ENCODE assay signal across 10 cellular contexts in genomic region chr1:1361982-1362423, GRCh38. TPM values are rescaled to one million over a fixed set of nuclear protein-coding genes. Genes with fewer than 3 reads are reported as not detected.
A peak's percentile ranks its signal among the peaks of the same experiment; 100 is the strongest.
DNase-seq lines count a peak whose midpoint lies in the region; FAIRE-seq and TF ChIP-seq lines count a peak whose summit lies in the region.
"Had no signal": no experiment of that assay in that cellular context is flagged by ENCODE, and none has a peak within 500 bp of the region (broad histone marks: within the 10 kb centered on the region; RNA-seq: fewer than 3 reads in every experiment).

No MANE protein-coding gene starts in this region.

- no peak overlapping the region for H3K4ac ChIP-seq in H9 (ENCODE audit: low read depth, low read length)

- no peak overlapping the region for H4K5ac ChIP-seq in H9 (ENCODE audit: insufficient read length, low read depth, low read length)

- no CpG with 5 or more reads among the region's 13 CpGs for WGBS in H9 (ENCODE audit: extremely low coverage, insufficient read length, low lambda C conversion rate)
- WGBS in smooth muscle cell (ENCODE audit: low lambda C conversion rate) = 14% methylated on average over 13 of the region's 13 CpGs

- TF ChIP-seq POLR2A in H54 (IDR thresholded peaks at IDR 0.05; ENCODE audit: low read depth, low read length) = no peak

- no peak overlapping the region for H2AFZ ChIP-seq in H9 (ENCODE audit: low read length)
- H2AFZ ChIP-seq in smooth muscle cell (ENCODE audit: low read depth) = no peak overlapping the region

- no peak overlapping the region for H3T11ph ChIP-seq in H9 (ENCODE audit: low read length)

- H3K9ac ChIP-seq in H9 (ENCODE audit: extremely low read depth, insufficient read length, low read length) = no peak overlapping the region
- peak overlapping the region; percentile 53 for H3K9ac ChIP-seq in smooth muscle cell (ENCODE audit: low read depth)

- H3K56ac ChIP-seq in H9 (ENCODE audit: insufficient read length, low read depth, low read length) = no peak overlapping the region

- H3K79me2 ChIP-seq in H9 (ENCODE audit: insufficient read depth, low read length) (no peaks in the 10 kb centered on the region), smooth muscle cell (ENCODE audit: low read depth) (peaks cover 10% of the 10 kb centered on the region)

- no peak for FAIRE-seq in H54 (lab: Jason Lieb, UNC)

- no peaks in the 10 kb centered on the region for H3K79me1 ChIP-seq in H9 (ENCODE audit: insufficient read depth, low read depth, low read length, poor library complexity, severe bottlenecking)

- H3K27me3 ChIP-seq in H9 (ENCODE audit: insufficient read depth, low read length) (no peaks in the 10 kb centered on the region), smooth muscle cell (ENCODE audit: low read depth) (no peaks in the 10 kb centered on the region)

- peak overlapping the region; percentile 15 for H3K4me3 ChIP-seq in smooth muscle cell
- H3K4me3 ChIP-seq: lung had no signal

- H3K27ac ChIP-seq in H9 (ENCODE audit: insufficient read length, low read depth, low read length) (no peak overlapping the region), smooth muscle cell (ENCODE audit: low read depth) (peak overlapping the region; percentile 96)

- H3K18ac ChIP-seq in H9 (ENCODE audit: insufficient read length, low read depth, low read length) = no peak overlapping the region

- H4K20me1 ChIP-seq in H9 (ENCODE audit: control insufficient read depth, insufficient read depth, insufficient read length) (no peaks in the 10 kb centered on the region), smooth muscle cell (ENCODE audit: low read depth) (peaks cover 7% of the 10 kb centered on the region)

- H3K9me3 Mint-ChIP-seq in H9 = no peaks in the 10 kb centered on the region; a peak in 2 of 5 replicates
- H3K9me3 Mint-ChIP-seq in brain = peaks cover 0 to 7% (median 0%) of the 10 kb centered on the region in 5 experiments
- H3K9me3 Mint-ChIP-seq in T-helper 2 cell treated with Interferon-gamma antibody and Interleukin-4, amounts not matched to agents 5 μg/mL and 100 μg/mL, for 36 hours = no peaks in the 10 kb centered on the region

- H3K23me2 ChIP-seq in H9 (ENCODE audit: insufficient read length, low read depth, low read length, poor library complexity, severe bottlenecking) = no peaks in the 10 kb centered on the region

- H4K91ac ChIP-seq in H9 (ENCODE audit: insufficient read length, low read depth, low read length) = no peak overlapping the region

- H4K8ac ChIP-seq in H9 (replicated peaks; ENCODE audit: insufficient read length, low read depth, low read length) = no peak overlapping the region

- H3K4me1 ChIP-seq in H9 (ENCODE audit: insufficient read depth, low read length) = peaks cover 2% of the 10 kb centered on the region; the same call in 1 of the 2 replicates
- H3K4me1 ChIP-seq in smooth muscle cell (ENCODE audit: low read depth) = peaks cover 31% of the 10 kb centered on the region

- no peak overlapping the region for H3K23ac ChIP-seq in H9 (ENCODE audit: insufficient read length, low read depth, low read length)

- H3F3A ChIP-seq in smooth muscle cell (ENCODE audit: low read depth) = peaks cover 17% of the 10 kb centered on the region

- H3K9me3 ChIP-seq in H9 (ENCODE audit: control insufficient read depth, low read depth, low read length) (peaks cover 14% of the 10 kb centered on the region), smooth muscle cell (replicated peaks; ENCODE audit: low read depth) (no peaks in the 10 kb centered on the region)

- H2AK5ac ChIP-seq in H9 (ENCODE audit: insufficient read length, low read length) = no peak overlapping the region

- H3K4me3 Mint-ChIP-seq in H9 (peak overlapping the region in 1 of 2 experiments; percentile 7; a peak in 1 of 5 replicates), brain (peak overlapping the region in 3 of 5 experiments; percentile 35 to 58 (median 45))
- H3K4me3 Mint-ChIP-seq in T-helper 2 cell treated with Interferon-gamma antibody and Interleukin-4, amounts not matched to agents 5 μg/mL and 100 μg/mL, for 36 hours = no peak overlapping the region

- H2BK120ac ChIP-seq in H9 (ENCODE audit: low read depth, low read length, poor library complexity, severe bottlenecking) = no peak overlapping the region

- TF ChIP-seq CTCF in H9 (conservative IDR thresholded peaks at IDR 0.05) = peak; percentile 13; the same call in 1 of the 3 replicates
- TF ChIP-seq CTCF in brain (conservative IDR thresholded peaks at IDR 0.05) = no peak
- TF ChIP-seq CTCF in smooth muscle cell (IDR thresholded peaks at IDR 0.05; ENCODE audit: borderline replicate concordance, insufficient read depth, poor library complexity, severe bottlenecking) = no peak

- no peaks in the 10 kb centered on the region for H3K36me3 Mint-ChIP-seq in H9 (ENCODE audit: insufficient read depth in 1 of 3, low read depth in 3 of 3)
- no peaks in the 10 kb centered on the region for H3K36me3 Mint-ChIP-seq in brain
- no peaks in the 10 kb centered on the region for H3K36me3 Mint-ChIP-seq in T-helper 2 cell treated with Interferon-gamma antibody and Interleukin-4, amounts not matched to agents 5 μg/mL and 100 μg/mL, for 36 hours (ENCODE audit: low read depth)

- H2BK15ac ChIP-seq in H9 (ENCODE audit: low read depth, low read length) = no peak overlapping the region

- no peak overlapping the region for H3K14ac ChIP-seq in H9 (ENCODE audit: insufficient read depth, low read length)

- H3K4me1 Mint-ChIP-seq in H9 (peaks cover 22 to 42% of the 10 kb centered on the region in 2 experiments), brain (peaks cover 40% of the 10 kb centered on the region)
- H3K4me1 Mint-ChIP-seq in T-helper 2 cell treated with Interferon-gamma antibody and Interleukin-4, amounts not matched to agents 5 μg/mL and 100 μg/mL, for 36 hours (ENCODE audit: low read depth) = peaks cover 13% of the 10 kb centered on the region

- H2BK12ac ChIP-seq in H9 (ENCODE audit: insufficient read length, low read depth, low read length) = no peak overlapping the region

- DNase-seq in H9 = peak; percentile 61
- peak; percentile 89 for DNase-seq in islet precursor cell
- peak; percentile 27 for DNase-seq in smooth muscle cell (lab: John Stamatoyannopoulos, UW; ENCODE audit: unreplicated experiment)
- no peak for DNase-seq in HPDE6-E6E7 (ENCODE audit: extremely low spot score)
- DNase-seq in H54 (ENCODE audit: insufficient read length, low spot score) = no peak
- no peak for DNase-seq in T-helper 2 cell treated with Interferon-gamma antibody and Interleukin-4, amounts not matched to agents 5 μg/mL and 100 μg/mL, for 36 hours (ENCODE audit: low spot score)
- no peak for DNase-seq in T-helper 2 cell
- DNase-seq: MM.1S had no signal

- H3K27me3 Mint-ChIP-seq in H9 (ENCODE audit: low read depth) (peaks cover 39% of the 10 kb centered on the region), brain (no peaks in the 10 kb centered on the region)
- H3K27me3 Mint-ChIP-seq in T-helper 2 cell treated with Interferon-gamma antibody and Interleukin-4, amounts not matched to agents 5 μg/mL and 100 μg/mL, for 36 hours (ENCODE audit: low read depth) = peaks cover 18% of the 10 kb centered on the region

- peak overlapping the region in 2 of 3 experiments; percentile 70 to 82; a peak in 4 of 7 replicates for H3K27ac Mint-ChIP-seq in H9
- peak overlapping the region; percentile 52 to 94 (median 82) for H3K27ac Mint-ChIP-seq in brain
- no peak overlapping the region for H3K27ac Mint-ChIP-seq in T-helper 2 cell treated with Interferon-gamma antibody and Interleukin-4, amounts not matched to agents 5 μg/mL and 100 μg/mL, for 36 hours

- H3K4me2 ChIP-seq in H9 (ENCODE audit: insufficient read depth, insufficient read length, low read length) (no peak overlapping the region), smooth muscle cell (peak overlapping the region; percentile 79)

- H2BK5ac ChIP-seq in H9 (ENCODE audit: insufficient read length, low read length) = no peak overlapping the region

- H2BK20ac ChIP-seq in H9 (ENCODE audit: low read depth, low read length, poor library complexity, severe bottlenecking) = no peak overlapping the region

- H3K36me3 ChIP-seq in smooth muscle cell (ENCODE audit: low read depth) = no peaks in the 10 kb centered on the region

RNA-seq across cellular contexts. Expression of gene MXRA8, which starts 3.6 kb away (rescaled TPM):
- total RNA-seq in H9 (2021) (8.1 and 9.6 TPM in 2 replicates), smooth muscle cell (240 and 266 TPM in 2 replicates)
- polyA plus RNA-seq in brain (ENCODE audit: insufficient read depth, low read depth, low replicate concordance) (10.2 TPM), smooth muscle cell (473 and 597 TPM in 2 replicates)

RNA-seq across cellular contexts. Expression of gene DVL1, which starts 12.8 kb away (rescaled TPM):
- total RNA-seq in H9 (2021) (66.5 and 71.0 TPM in 2 replicates), smooth muscle cell (28.5 and 37.8 TPM in 2 replicates)
- polyA plus RNA-seq in brain (ENCODE audit: insufficient read depth, low read depth, low replicate concordance) (61.7 TPM), smooth muscle cell (28.7 and 43.5 TPM in 2 replicates)

RNA-seq across cellular contexts. Expression of gene AURKAIP1, which starts 13.0 kb away (rescaled TPM):
- total RNA-seq in H9 (2021) (196 and 209 TPM in 2 replicates), smooth muscle cell (60.1 and 81.8 TPM in 2 replicates)
- polyA plus RNA-seq in brain (ENCODE audit: insufficient read depth, low read depth, low replicate concordance) (217 TPM), smooth muscle cell (214 and 245 TPM in 2 replicates)

RNA-seq across cellular contexts. Expression of gene TAS1R3, which starts 30.9 kb away (rescaled TPM):
- total RNA-seq in H9 (2021) (0.28 and 0.35 TPM in 2 replicates), smooth muscle cell (0.18 and 0.36 TPM in 2 replicates)
- polyA plus RNA-seq in brain (ENCODE audit: insufficient read depth, low read depth, low replicate concordance) (0.24 TPM), smooth muscle cell (0.39 and 0.79 TPM in 2 replicates)

RNA-seq across cellular contexts. Expression of gene CCNL2, which starts 37.1 kb away (rescaled TPM):
- total RNA-seq in H9 (2021) = 160 and 173 TPM in 2 replicates
- polyA plus RNA-seq in brain (ENCODE audit: insufficient read depth, low read depth, low replicate concordance) = 19.4 TPM
- 172 and 180 TPM in 2 replicates for total RNA-seq in smooth muscle cell
- 144 and 226 TPM in 2 replicates for polyA plus RNA-seq in smooth muscle cell

Comparison
In these comparisons a context has a peak if more than half of its experiments do, and no peak if none do; other contexts are left out.
1. DNase-seq: peak in H9 (single experiment), islet precursor cell (single experiment) and smooth muscle cell (single experiment); none in HPDE6-E6E7 (single experiment), H54 (single experiment), T-helper 2 cell treated with Interferon-gamma antibody and Interleukin-4, amounts not matched to agents 5 μg/mL and 100 μg/mL, for 36 hours (single experiment) and T-helper 2 cell (0 of 5).
2. RNA of gene MXRA8, which starts 3.6 kb away (total RNA-seq): 240 to 266 TPM in smooth muscle cell; 8.1 to 9.6 TPM in H9; every median in the first group is over 10 times any median in the second.